1 cellular context compared by ENCODE assay signal in genomic region chr16:21599158-21599993, GRCh38.
A peak's percentile ranks its signal among the peaks of the same experiment; 100 is the strongest.
TF ChIP-seq lines count a peak whose summit lies in the region.

Gene METTL9 (plus strand): TSS chr16:21599577. CDS start chr16:21599734, 157 bp downstream.

TF ChIP-seq in HepG2, 621 proteins besides CTCF, POLR2A, EP300 and RAD21 (continued from another document and continues in another):
- no peak; the same call in none of the 2 replicates for TF ChIP-seq ZHX1 (CRISPR knock-in tag; IDR thresholded peaks at IDR 0.05; ENCODE audit: low read depth)
- TF ChIP-seq HOXA3 (CRISPR knock-in tag; IDR thresholded peaks at IDR 0.05), result peak; percentile 98
- TF ChIP-seq USF2 (IDR thresholded peaks at IDR 0.05; ENCODE audit: low read depth, low read length), result no peak
- peak; percentile 34; the same call in 1 of the 2 replicates for TF ChIP-seq USF2 (CRISPR knock-in tag; IDR thresholded peaks at IDR 0.05; ENCODE audit: borderline replicate concordance)
- TF ChIP-seq ZMYM4 (CRISPR knock-in tag; IDR thresholded peaks at IDR 0.05), result peak; percentile 97
- peak; percentile 93 for TF ChIP-seq FOXO1 (CRISPR knock-in tag; IDR thresholded peaks at IDR 0.05)
- TF ChIP-seq NFKBIZ (CRISPR knock-in tag; IDR thresholded peaks at IDR 0.05), result peak; percentile 91; the same call in 1 of the 2 replicates
- TF ChIP-seq ZNF772 (CRISPR knock-in tag; IDR thresholded peaks at IDR 0.05), result peak; percentile 99
- no peak; the same call in 1 of the 2 replicates for TF ChIP-seq ZNF276 (CRISPR knock-in tag; IDR thresholded peaks at IDR 0.05; ENCODE audit: low read depth)
- TF ChIP-seq NR0B2 (CRISPR knock-in tag; IDR thresholded peaks at IDR 0.05), result peak; percentile 91
- TF ChIP-seq PRDM4 (CRISPR knock-in tag; IDR thresholded peaks at IDR 0.05; ENCODE audit: borderline replicate concordance), result no peak
- peak; percentile 99 for TF ChIP-seq ZNF598 (CRISPR knock-in tag; IDR thresholded peaks at IDR 0.05; ENCODE audit: borderline replicate concordance)
- peak; percentile 98 for TF ChIP-seq CAMTA2 (CRISPR knock-in tag; IDR thresholded peaks at IDR 0.05; ENCODE audit: borderline replicate concordance)
- TF ChIP-seq GFI1 (CRISPR knock-in tag; IDR thresholded peaks at IDR 0.05; ENCODE audit: borderline replicate concordance), result peak; percentile 91
- peak; percentile 98 for TF ChIP-seq GABPB1 (CRISPR knock-in tag; IDR thresholded peaks at IDR 0.05)
- TF ChIP-seq ETV6 (CRISPR knock-in tag; conservative IDR thresholded peaks at IDR 0.05), result peak; percentile 99
- TF ChIP-seq NFYC (CRISPR knock-in tag; IDR thresholded peaks at IDR 0.05), result peak; percentile 95
- peak; percentile 91 for TF ChIP-seq YY1 (IDR thresholded peaks at IDR 0.05; ENCODE audit: insufficient read depth, insufficient replicate concordance, low read depth, low read length)
- peak; percentile 98 for TF ChIP-seq U2AF1 (optimal IDR thresholded peaks at IDR 0.05; ENCODE audit: low read depth, low read length)
- TF ChIP-seq MEF2D (CRISPR knock-in tag; IDR thresholded peaks at IDR 0.05), result peak; percentile 96
- TF ChIP-seq ZNF569 (CRISPR knock-in tag; IDR thresholded peaks at IDR 0.05; ENCODE audit: borderline replicate concordance), result peak; percentile 49; the same call in 1 of the 2 replicates
- TF ChIP-seq ZNF225 (CRISPR knock-in tag; IDR thresholded peaks at IDR 0.05), result peak; percentile 88
- peak; percentile 94 for TF ChIP-seq DR1 (CRISPR knock-in tag; IDR thresholded peaks at IDR 0.05)
- peak; percentile 100 for TF ChIP-seq ZBTB14 (CRISPR knock-in tag; IDR thresholded peaks at IDR 0.05)
- peak; percentile 71 for TF ChIP-seq ZNF557 (CRISPR knock-in tag; IDR thresholded peaks at IDR 0.05)
- TF ChIP-seq ZNF841 (CRISPR knock-in tag; IDR thresholded peaks at IDR 0.05; ENCODE audit: borderline replicate concordance), result peak; percentile 93
- TF ChIP-seq ZNF407 (CRISPR knock-in tag; IDR thresholded peaks at IDR 0.05; ENCODE audit: not compliant biosample characterization), result peak; percentile 94
- TF ChIP-seq ZBTB42 (CRISPR knock-in tag; IDR thresholded peaks at IDR 0.05), result 0 out of 2 replicates have a peak, but pooled peaks have one; percentile 20
- TF ChIP-seq ZBTB49 (CRISPR knock-in tag; IDR thresholded peaks at IDR 0.05; ENCODE audit: borderline replicate concordance), result peak; percentile 64; the same call in 1 of the 2 replicates
- TF ChIP-seq ZNF552 (CRISPR knock-in tag; IDR thresholded peaks at IDR 0.05; ENCODE audit: borderline replicate concordance), result peak; percentile 91; the same call in 1 of the 2 replicates
- TF ChIP-seq RAD51 (IDR thresholded peaks at IDR 0.05; ENCODE audit: borderline replicate concordance), result no peak
- TF ChIP-seq ZNF878 (CRISPR knock-in tag; IDR thresholded peaks at IDR 0.05), result peak; percentile 98
- TF ChIP-seq IKZF4 (CRISPR knock-in tag; IDR thresholded peaks at IDR 0.05; ENCODE audit: borderline replicate concordance, low read depth, not compliant biosample characterization), result peak; percentile 95
- peak; percentile 98 for TF ChIP-seq ZNF589 (CRISPR knock-in tag; conservative IDR thresholded peaks at IDR 0.05)
